17 cellular contexts compared by ENCODE assay signal in the genomic region with DNA sequence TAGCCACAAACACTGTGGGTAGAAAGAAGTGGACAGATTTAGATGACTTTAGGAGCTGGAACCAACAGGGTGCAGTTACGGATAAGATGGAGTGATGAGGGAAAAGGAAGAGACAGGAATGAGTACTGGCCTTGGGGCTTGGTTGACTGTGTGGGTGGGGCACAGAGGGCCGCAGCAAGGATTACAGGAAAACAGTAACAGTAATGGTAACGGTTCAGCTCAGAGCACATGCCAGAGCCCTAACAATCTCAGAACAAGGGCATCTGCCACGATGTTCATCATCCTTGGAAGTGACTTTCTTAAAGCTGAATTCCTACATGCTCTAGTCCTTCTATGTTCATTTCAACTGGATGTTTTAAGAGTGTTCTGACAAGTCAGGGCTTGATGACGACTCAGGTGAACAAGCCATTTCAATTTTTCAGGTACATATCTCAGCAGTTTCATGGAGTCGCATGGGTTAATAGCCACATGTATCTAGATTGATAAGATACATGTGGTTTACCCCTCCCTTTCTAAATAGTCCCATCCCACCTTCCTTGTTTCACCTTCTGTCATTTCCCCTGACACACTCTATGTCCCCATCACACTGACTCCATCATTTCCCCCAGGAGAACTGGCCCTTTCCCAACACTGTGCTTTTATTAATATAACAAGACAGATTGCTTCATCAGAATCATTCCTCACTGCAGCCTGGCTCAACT.
DNase-seq lines count a peak whose midpoint lies in the region; ATAC-seq and TF ChIP-seq lines count a peak whose summit lies in the region.
"Had no signal": no experiment of that assay in that cellular context is flagged by ENCODE, and none has a peak within 500 bp of the region (broad histone marks: within the 10 kb centered on the region; RNA-seq: fewer than 3 reads in every experiment).

No MANE protein-coding gene starts in this region.

- no peak for ATAC-seq in natural killer cell
- ATAC-seq in natural killer cell treated with Interleukin-12 subunit alpha and Interleukin-12 subunit beta and Interleukin-15 and Interleukin-18, amount 100 ng/mL, for 72 hours, result no peak
- no peak for ATAC-seq in stimulated activated memory B cell treated with anti-CD40 and anti-IgM and Interleukin-4, amounts not matched to agents 10 μg/mL and 1 μg/mL and 100 μg/mL, for 72 hours
- ATAC-seq: HCT116 had no signal

- H3K4me3 ChIP-seq in H7 (ENCODE audit: insufficient read depth, low read depth, low read length), result no peak overlapping the region

- H3K27me3 ChIP-seq in H7 (ENCODE audit: control insufficient read depth, insufficient read depth, low read length), result no peaks in the 10 kb centered on the region

- no peak overlapping the region for H3K4me3 Mint-ChIP-seq in natural killer cell
- no peak overlapping the region for H3K4me3 Mint-ChIP-seq in natural killer cell treated with Interleukin-12 subunit alpha and Interleukin-12 subunit beta and Interleukin-15 and Interleukin-18, amount 100 ng/mL, for 72 hours
- H3K4me3 Mint-ChIP-seq in stimulated activated memory B cell treated with anti-CD40 and anti-IgM and Interleukin-4, amounts not matched to agents 10 μg/mL and 1 μg/mL and 100 μg/mL, for 72 hours, result no peak overlapping the region
- H3K4me3 Mint-ChIP-seq: dendritic cell treated with granulocyte-macrophage colony-stimulating factor and Interleukin-4, amounts not matched to agents 40 ng/mL and 50 ng/mL, for 4 days had no signal

- peak overlapping the region; percentile 65 to 79 for H3K27ac Mint-ChIP-seq in natural killer cell
- peak overlapping the region in 1 of 2 donors; percentile 10 for H3K27ac Mint-ChIP-seq in natural killer cell treated with Interleukin-12 subunit alpha and Interleukin-12 subunit beta and Interleukin-15 and Interleukin-18, amount 100 ng/mL, for 72 hours
- no peak overlapping the region for H3K27ac Mint-ChIP-seq in stimulated activated memory B cell treated with anti-CD40 and anti-IgM and Interleukin-4, amounts not matched to agents 10 μg/mL and 1 μg/mL and 100 μg/mL, for 72 hours
- H3K27ac Mint-ChIP-seq: dendritic cell treated with granulocyte-macrophage colony-stimulating factor and Interleukin-4, amounts not matched to agents 40 ng/mL and 50 ng/mL, for 4 days had no signal

- intact Hi-C loops in natural killer cell (cut with micrococcal nuclease), result no loop called here

- DNase-seq in natural killer cell (no peak), amniotic epithelial cell (ENCODE audit: low read depth) (peak; percentile 31), iris pigment epithelial cell (ENCODE audit: low read depth) (peak; percentile 50), amygdala (lab: John Stamatoyannopoulos, UW) (no peak), H7 (no peak), NCI-H1694 treated with DMSO at 0.1 percent for 48 hours (lab: John Stamatoyannopoulos, UW) (no peak)
- DNase-seq in natural killer cell treated with Interleukin-12 subunit alpha and Interleukin-12 subunit beta and Interleukin-15 and Interleukin-18, amount 100 ng/mL, for 72 hours (ENCODE audit: low spot score), result no peak
- DNase-seq: amniotic stem cell, DMS 273 treated with DMSO at 0.1 percent for 48 hours, mesendoderm, NCI-H510A, occipital lobe, SK-N-SH, small intestine had no signal

- TF ChIP-seq CTCF in natural killer cell (IDR thresholded peaks at IDR 0.05), result no peak

- H3K36me3 Mint-ChIP-seq in natural killer cell, result peaks cover 32% of the 10 kb centered on the region
- H3K36me3 Mint-ChIP-seq in natural killer cell treated with Interleukin-12 subunit alpha and Interleukin-12 subunit beta and Interleukin-15 and Interleukin-18, amount 100 ng/mL, for 72 hours, result peaks cover 34% of the 10 kb centered on the region
- H3K36me3 Mint-ChIP-seq in stimulated activated memory B cell treated with anti-CD40 and anti-IgM and Interleukin-4, amounts not matched to agents 10 μg/mL and 1 μg/mL and 100 μg/mL, for 72 hours, result peaks cover 57% of the 10 kb centered on the region

- H3K4me1 Mint-ChIP-seq in natural killer cell, result peaks cover 20 to 29% of the 10 kb centered on the region in 2 donors
- H3K4me1 Mint-ChIP-seq in natural killer cell treated with Interleukin-12 subunit alpha and Interleukin-12 subunit beta and Interleukin-15 and Interleukin-18, amount 100 ng/mL, for 72 hours (ENCODE audit: low read depth in 2 of 2), result peaks cover 12% of the 10 kb centered on the region in 2 donors
- no peaks in the 10 kb centered on the region for H3K4me1 Mint-ChIP-seq in stimulated activated memory B cell treated with anti-CD40 and anti-IgM and Interleukin-4, amounts not matched to agents 10 μg/mL and 1 μg/mL and 100 μg/mL, for 72 hours

- H3K36me3 ChIP-seq in H7 (replicated peaks; ENCODE audit: control insufficient read depth, insufficient read depth, low read length), result peaks cover 8% of the 10 kb centered on the region

- no peaks in the 10 kb centered on the region for H3K9me3 Mint-ChIP-seq in natural killer cell
- no peaks in the 10 kb centered on the region for H3K9me3 Mint-ChIP-seq in natural killer cell treated with Interleukin-12 subunit alpha and Interleukin-12 subunit beta and Interleukin-15 and Interleukin-18, amount 100 ng/mL, for 72 hours
- no peaks in the 10 kb centered on the region for H3K9me3 Mint-ChIP-seq in stimulated activated memory B cell treated with anti-CD40 and anti-IgM and Interleukin-4, amounts not matched to agents 10 μg/mL and 1 μg/mL and 100 μg/mL, for 72 hours
- H3K9me3 Mint-ChIP-seq: dendritic cell treated with granulocyte-macrophage colony-stimulating factor and Interleukin-4, amounts not matched to agents 40 ng/mL and 50 ng/mL, for 4 days had no signal

- H3K27me3 Mint-ChIP-seq in natural killer cell (ENCODE audit: low read depth in 2 of 2), result no peaks in the 10 kb centered on the region
- H3K27me3 Mint-ChIP-seq in natural killer cell treated with Interleukin-12 subunit alpha and Interleukin-12 subunit beta and Interleukin-15 and Interleukin-18, amount 100 ng/mL, for 72 hours, result no peaks in the 10 kb centered on the region
- no peaks in the 10 kb centered on the region for H3K27me3 Mint-ChIP-seq in stimulated activated memory B cell treated with anti-CD40 and anti-IgM and Interleukin-4, amounts not matched to agents 10 μg/mL and 1 μg/mL and 100 μg/mL, for 72 hours
- H3K27me3 Mint-ChIP-seq: dendritic cell treated with granulocyte-macrophage colony-stimulating factor and Interleukin-4, amounts not matched to agents 40 ng/mL and 50 ng/mL, for 4 days had no signal

Comparison
In these comparisons a context has a peak if more than half of its experiments do, and no peak if none do; other contexts are left out.
1. DNase-seq: peak in amniotic epithelial cell (single experiment) and iris pigment epithelial cell (single experiment); none in natural killer cell (single experiment), natural killer cell treated with Interleukin-12 subunit alpha and Interleukin-12 subunit beta and Interleukin-15 and Interleukin-18, amount 100 ng/mL, for 72 hours (single experiment), amygdala (0 of 56), H7 (single experiment) and NCI-H1694 treated with DMSO at 0.1 percent for 48 hours (single experiment).